Comparison of ENCODE assay signal across 26 cellular contexts in genomic region chr4:3714642-3715001, GRCh38. TPM values are rescaled to one million over a fixed set of nuclear protein-coding genes. Genes with fewer than 3 reads are reported as not detected.
"Had no signal": no experiment of that assay in that cellular context is flagged by ENCODE, and none has a peak within 500 bp of the region (broad histone marks: within the 10 kb centered on the region; RNA-seq: fewer than 3 reads in every experiment).

No MANE protein-coding gene starts in this region.

- H3K36me3 ChIP-seq: ascending aorta, cardiac muscle cell had no signal

- FAIRE-seq: RCC 7860 had no signal

- H3K4me1 Mint-ChIP-seq: activated CD4-positive, alpha-beta T cell treated with anti-CD3 and anti-CD28 coated beads, Interleukin-2, amount 10 ng/mL, durations not matched to agents 7 days and 5 days; activated naive CD8-positive, alpha-beta T cell treated with anti-CD3 and anti-CD28 coated beads, Interleukin-2, amount 50 U/mL, for 24 hours had no signal

- H3K36me3 Mint-ChIP-seq: activated CD4-positive, alpha-beta memory T cell treated with anti-CD3 and anti-CD28 coated beads for 36 hours had no signal

- H3K4me3 Mint-ChIP-seq: activated CD4-positive, alpha-beta memory T cell treated with anti-CD3 and anti-CD28 coated beads for 36 hours; activated CD4-positive, alpha-beta T cell treated with anti-CD3 and anti-CD28 coated beads, Interleukin-2, amount 10 ng/mL, durations not matched to agents 7 days and 5 days; activated naive CD8-positive, alpha-beta T cell treated with anti-CD3 and anti-CD28 coated beads, Interleukin-2, amount 50 U/mL, for 24 hours; activated T-cell treated with anti-CD3 and anti-CD28 coated beads, Interleukin-2, amount 50 U/mL, for 4 hours had no signal

- H3K27ac Mint-ChIP-seq: activated CD4-positive, alpha-beta memory T cell treated with anti-CD3 and anti-CD28 coated beads for 36 hours; activated CD4-positive, alpha-beta T cell treated with anti-CD3 and anti-CD28 coated beads, Interleukin-2, amount 10 ng/mL, durations not matched to agents 7 days and 5 days; activated naive CD4-positive, alpha-beta T cell treated with anti-CD3 and anti-CD28 coated beads, Interleukin-2, amount 50 U/mL, for 72 hours; activated naive CD8-positive, alpha-beta T cell treated with anti-CD3 and anti-CD28 coated beads, Interleukin-2, amount 50 U/mL, for 24 hours had no signal

- H3K27me3 ChIP-seq: ascending aorta, body of pancreas, cardiac muscle cell had no signal

- H3K9me3 Mint-ChIP-seq: activated CD4-positive, alpha-beta T cell treated with anti-CD3 and anti-CD28 coated beads, Interleukin-2, amount 10 ng/mL, durations not matched to agents 7 days and 5 days; activated T-cell treated with anti-CD3 and anti-CD28 coated beads, Interleukin-2, amount 50 U/mL, for 4 hours had no signal

- H3K27me3 Mint-ChIP-seq: activated CD4-positive, alpha-beta T cell treated with anti-CD3 and anti-CD28 coated beads, Interleukin-2, amount 10 ng/mL, durations not matched to agents 7 days and 5 days had no signal

- H3K4me3 ChIP-seq: ascending aorta, body of pancreas, cardiac muscle cell had no signal

- H3K27ac ChIP-seq: ascending aorta, body of pancreas, cardiac muscle cell, VCaP had no signal

- ATAC-seq: activated naive CD4-positive, alpha-beta T cell treated with anti-CD3 and anti-CD28 coated beads, Interleukin-2, amount 50 U/mL, for 72 hours; activated naive CD8-positive, alpha-beta T cell treated with anti-CD3 and anti-CD28 coated beads, Interleukin-2, amount 50 U/mL, for 24 hours; activated T-cell treated with anti-CD3 and anti-CD28 coated beads, Interleukin-2, amount 50 U/mL, for 4 hours; body of pancreas; PC-3 had no signal

- DNase-seq: activated CD4-positive, alpha-beta memory T cell treated with anti-CD3 and anti-CD28 coated beads for 36 hours; activated CD4-positive, alpha-beta T cell treated with anti-CD3 and anti-CD28 coated beads, Interleukin-2, amount 10 ng/mL, durations not matched to agents 7 days and 5 days; activated CD4-positive, CD25-positive, alpha-beta regulatory T cell; activated CD8-positive, alpha-beta memory T cell treated with anti-CD3 and anti-CD28 coated beads for 24 hours; activated effector memory CD4-positive, alpha-beta T cell treated with anti-CD3 and anti-CD28 coated beads, Interleukin-2, amount 50 U/mL, for 16 hours; activated naive CD4-positive, alpha-beta T cell treated with Interleukin-2 at 50 U/mL for 16 hours; activated naive CD8-positive, alpha-beta T cell treated with anti-CD3 and anti-CD28 coated beads, Interleukin-2, amount 50 U/mL, for 24 hours; activated T-cell treated with anti-CD3 and anti-CD28 coated beads, Interleukin-2, amount 50 U/mL, for 4 hours; amniotic stem cell; body of pancreas; cerebellar nuclear complex; NCI-H1048; NCI-H146; NCI-H187 treated with DMSO at 0.1 percent for 48 hours; NCI-H2081 treated with DMSO at 0.1 percent for 48 hours; NCI-H446; NCI-H524; PC-3; SHP77 treated with DMSO at 0.1 percent for 48 hours; T-helper 2 cell had no signal

RNA-seq across cellular contexts. Expression of gene ADRA2C, which starts 51.6 kb away (rescaled TPM):
- total RNA-seq: activated CD4-positive, alpha-beta memory T cell treated with anti-CD3 and anti-CD28 coated beads for 36 hours; activated CD4-positive, alpha-beta T cell treated with anti-CD3 and anti-CD28 coated beads, Interleukin-2, amount 10 ng/mL, durations not matched to agents 7 days and 5 days; activated T-cell treated with anti-CD3 and anti-CD28 coated beads, Interleukin-2, amount 50 U/mL, for 4 hours; M059J; PC-3 had no signal
